ENCODE assay signal across 3 cellular contexts in the genomic region with DNA sequence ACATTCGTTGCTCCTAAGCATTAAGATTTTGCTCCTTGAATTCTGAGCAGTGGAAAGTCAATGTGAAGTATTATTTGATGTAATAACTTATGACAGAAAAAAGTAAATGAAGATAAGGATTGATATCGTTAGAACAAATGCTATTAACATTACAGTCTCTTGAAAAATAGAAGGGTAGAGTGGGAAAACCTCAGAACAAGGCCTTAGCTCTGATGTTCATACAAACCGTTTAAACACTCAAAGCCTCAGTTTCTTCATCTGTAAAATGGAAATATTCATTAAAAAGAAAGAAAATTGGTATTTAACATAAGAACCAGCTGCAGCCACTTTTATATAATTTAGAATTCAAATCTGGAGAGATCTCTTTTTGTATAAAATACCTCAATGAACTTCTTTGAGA.
TF ChIP-seq lines count a peak whose summit lies in the region.

No MANE protein-coding gene starts in this region.

TF ChIP-seq in SK-N-SH, 30 proteins besides CTCF, POLR2A, EP300 and RAD21:
- TF ChIP-seq, protein P1, sequence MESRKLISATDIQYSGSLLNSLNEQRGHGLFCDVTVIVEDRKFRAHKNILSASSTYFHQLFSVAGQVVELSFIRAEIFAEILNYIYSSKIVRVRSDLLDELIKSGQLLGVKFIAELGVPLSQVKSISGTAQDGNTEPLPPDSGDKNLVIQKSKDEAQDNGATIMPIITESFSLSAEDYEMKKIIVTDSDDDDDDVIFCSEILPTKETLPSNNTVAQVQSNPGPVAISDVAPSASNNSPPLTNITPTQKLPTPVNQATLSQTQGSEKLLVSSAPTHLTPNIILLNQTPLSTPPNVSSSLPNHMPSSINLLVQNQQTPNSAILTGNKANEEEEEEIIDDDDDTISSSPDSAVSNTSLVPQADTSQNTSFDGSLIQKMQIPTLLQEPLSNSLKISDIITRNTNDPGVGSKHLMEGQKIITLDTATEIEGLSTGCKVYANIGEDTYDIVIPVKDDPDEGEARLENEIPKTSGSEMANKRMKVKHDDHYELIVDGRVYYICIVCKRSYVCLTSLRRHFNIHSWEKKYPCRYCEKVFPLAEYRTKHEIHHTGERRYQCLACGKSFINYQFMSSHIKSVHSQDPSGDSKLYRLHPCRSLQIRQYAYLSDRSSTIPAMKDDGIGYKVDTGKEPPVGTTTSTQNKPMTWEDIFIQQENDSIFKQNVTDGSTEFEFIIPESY (IDR thresholded peaks at IDR 0.05; ENCODE audit: borderline replicate concordance, low read depth), result no peak
- TF ChIP-seq NRF1 (IDR thresholded peaks at IDR 0.05; ENCODE audit: low read depth, low read length) (no peak), TCF12 (IDR thresholded peaks at IDR 0.05) (no peak), POLR2AphosphoS5 (IDR thresholded peaks at IDR 0.05; ENCODE audit: low read depth, low read length) (no peak), FOXM1 (IDR thresholded peaks at IDR 0.05; ENCODE audit: low read depth) (no peak), YY1 (IDR thresholded peaks at IDR 0.05; ENCODE audit: low read depth) (no peak), RCOR1 (IDR thresholded peaks at IDR 0.05; ENCODE audit: low read length) (no peak)
- TF ChIP-seq, protein P2, sequence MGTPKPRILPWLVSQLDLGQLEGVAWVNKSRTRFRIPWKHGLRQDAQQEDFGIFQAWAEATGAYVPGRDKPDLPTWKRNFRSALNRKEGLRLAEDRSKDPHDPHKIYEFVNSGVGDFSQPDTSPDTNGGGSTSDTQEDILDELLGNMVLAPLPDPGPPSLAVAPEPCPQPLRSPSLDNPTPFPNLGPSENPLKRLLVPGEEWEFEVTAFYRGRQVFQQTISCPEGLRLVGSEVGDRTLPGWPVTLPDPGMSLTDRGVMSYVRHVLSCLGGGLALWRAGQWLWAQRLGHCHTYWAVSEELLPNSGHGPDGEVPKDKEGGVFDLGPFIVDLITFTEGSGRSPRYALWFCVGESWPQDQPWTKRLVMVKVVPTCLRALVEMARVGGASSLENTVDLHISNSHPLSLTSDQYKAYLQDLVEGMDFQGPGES (IDR thresholded peaks at IDR 0.05; ENCODE audit: low read depth, low read length), result no peak
- TF ChIP-seq, protein P3, sequence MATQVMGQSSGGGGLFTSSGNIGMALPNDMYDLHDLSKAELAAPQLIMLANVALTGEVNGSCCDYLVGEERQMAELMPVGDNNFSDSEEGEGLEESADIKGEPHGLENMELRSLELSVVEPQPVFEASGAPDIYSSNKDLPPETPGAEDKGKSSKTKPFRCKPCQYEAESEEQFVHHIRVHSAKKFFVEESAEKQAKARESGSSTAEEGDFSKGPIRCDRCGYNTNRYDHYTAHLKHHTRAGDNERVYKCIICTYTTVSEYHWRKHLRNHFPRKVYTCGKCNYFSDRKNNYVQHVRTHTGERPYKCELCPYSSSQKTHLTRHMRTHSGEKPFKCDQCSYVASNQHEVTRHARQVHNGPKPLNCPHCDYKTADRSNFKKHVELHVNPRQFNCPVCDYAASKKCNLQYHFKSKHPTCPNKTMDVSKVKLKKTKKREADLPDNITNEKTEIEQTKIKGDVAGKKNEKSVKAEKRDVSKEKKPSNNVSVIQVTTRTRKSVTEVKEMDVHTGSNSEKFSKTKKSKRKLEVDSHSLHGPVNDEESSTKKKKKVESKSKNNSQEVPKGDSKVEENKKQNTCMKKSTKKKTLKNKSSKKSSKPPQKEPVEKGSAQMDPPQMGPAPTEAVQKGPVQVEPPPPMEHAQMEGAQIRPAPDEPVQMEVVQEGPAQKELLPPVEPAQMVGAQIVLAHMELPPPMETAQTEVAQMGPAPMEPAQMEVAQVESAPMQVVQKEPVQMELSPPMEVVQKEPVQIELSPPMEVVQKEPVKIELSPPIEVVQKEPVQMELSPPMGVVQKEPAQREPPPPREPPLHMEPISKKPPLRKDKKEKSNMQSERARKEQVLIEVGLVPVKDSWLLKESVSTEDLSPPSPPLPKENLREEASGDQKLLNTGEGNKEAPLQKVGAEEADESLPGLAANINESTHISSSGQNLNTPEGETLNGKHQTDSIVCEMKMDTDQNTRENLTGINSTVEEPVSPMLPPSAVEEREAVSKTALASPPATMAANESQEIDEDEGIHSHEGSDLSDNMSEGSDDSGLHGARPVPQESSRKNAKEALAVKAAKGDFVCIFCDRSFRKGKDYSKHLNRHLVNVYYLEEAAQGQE (IDR thresholded peaks at IDR 0.05; ENCODE audit: low read depth, low read length), result no peak
TF ChIP-seq in SK-N-SH: peak in this region for 0.

TF ChIP-seq in SK-N-SH treated with all-trans-retinoic acid at 6 μM for 48 hours, 23 proteins besides CTCF, POLR2A, EP300 and RAD21 (continued from another document):
- TF ChIP-seq, protein P4, sequence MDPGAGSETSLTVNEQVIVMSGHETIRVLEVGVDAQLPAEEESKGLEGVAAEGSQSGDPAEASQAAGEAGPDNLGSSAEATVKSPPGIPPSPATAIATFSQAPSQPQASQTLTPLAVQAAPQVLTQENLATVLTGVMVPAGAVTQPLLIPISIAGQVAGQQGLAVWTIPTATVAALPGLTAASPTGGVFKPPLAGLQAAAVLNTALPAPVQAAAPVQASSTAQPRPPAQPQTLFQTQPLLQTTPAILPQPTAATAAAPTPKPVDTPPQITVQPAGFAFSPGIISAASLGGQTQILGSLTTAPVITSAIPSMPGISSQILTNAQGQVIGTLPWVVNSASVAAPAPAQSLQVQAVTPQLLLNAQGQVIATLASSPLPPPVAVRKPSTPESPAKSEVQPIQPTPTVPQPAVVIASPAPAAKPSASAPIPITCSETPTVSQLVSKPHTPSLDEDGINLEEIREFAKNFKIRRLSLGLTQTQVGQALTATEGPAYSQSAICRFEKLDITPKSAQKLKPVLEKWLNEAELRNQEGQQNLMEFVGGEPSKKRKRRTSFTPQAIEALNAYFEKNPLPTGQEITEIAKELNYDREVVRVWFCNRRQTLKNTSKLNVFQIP (CRISPR knock-in tag; IDR thresholded peaks at IDR 0.05; ENCODE audit: borderline replicate concordance, low read depth), result no peak
- no peak for TF ChIP-seq BACH2 (CRISPR knock-in tag; IDR thresholded peaks at IDR 0.05; ENCODE audit: borderline replicate concordance)

TF ChIP-seq in K562, 482 proteins besides CTCF, POLR2A, EP300 and RAD21:
- TF ChIP-seq, protein P5, sequence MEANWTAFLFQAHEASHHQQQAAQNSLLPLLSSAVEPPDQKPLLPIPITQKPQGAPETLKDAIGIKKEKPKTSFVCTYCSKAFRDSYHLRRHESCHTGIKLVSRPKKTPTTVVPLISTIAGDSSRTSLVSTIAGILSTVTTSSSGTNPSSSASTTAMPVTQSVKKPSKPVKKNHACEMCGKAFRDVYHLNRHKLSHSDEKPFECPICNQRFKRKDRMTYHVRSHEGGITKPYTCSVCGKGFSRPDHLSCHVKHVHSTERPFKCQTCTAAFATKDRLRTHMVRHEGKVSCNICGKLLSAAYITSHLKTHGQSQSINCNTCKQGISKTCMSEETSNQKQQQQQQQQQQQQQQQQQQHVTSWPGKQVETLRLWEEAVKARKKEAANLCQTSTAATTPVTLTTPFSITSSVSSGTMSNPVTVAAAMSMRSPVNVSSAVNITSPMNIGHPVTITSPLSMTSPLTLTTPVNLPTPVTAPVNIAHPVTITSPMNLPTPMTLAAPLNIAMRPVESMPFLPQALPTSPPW (CRISPR knock-in tag; IDR thresholded peaks at IDR 0.05), result no peak
- TF ChIP-seq, protein P6, sequence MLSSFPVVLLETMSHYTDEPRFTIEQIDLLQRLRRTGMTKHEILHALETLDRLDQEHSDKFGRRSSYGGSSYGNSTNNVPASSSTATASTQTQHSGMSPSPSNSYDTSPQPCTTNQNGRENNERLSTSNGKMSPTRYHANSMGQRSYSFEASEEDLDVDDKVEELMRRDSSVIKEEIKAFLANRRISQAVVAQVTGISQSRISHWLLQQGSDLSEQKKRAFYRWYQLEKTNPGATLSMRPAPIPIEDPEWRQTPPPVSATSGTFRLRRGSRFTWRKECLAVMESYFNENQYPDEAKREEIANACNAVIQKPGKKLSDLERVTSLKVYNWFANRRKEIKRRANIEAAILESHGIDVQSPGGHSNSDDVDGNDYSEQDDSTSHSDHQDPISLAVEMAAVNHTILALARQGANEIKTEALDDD (IDR thresholded peaks at IDR 0.05), result no peak
- TF ChIP-seq RBM25 (IDR thresholded peaks at IDR 0.05; ENCODE audit: low read depth, low read length, severe bottlenecking), result peak; percentile 72
